Comparison of ENCODE assay signal across 18 cellular contexts in the genomic region with DNA sequence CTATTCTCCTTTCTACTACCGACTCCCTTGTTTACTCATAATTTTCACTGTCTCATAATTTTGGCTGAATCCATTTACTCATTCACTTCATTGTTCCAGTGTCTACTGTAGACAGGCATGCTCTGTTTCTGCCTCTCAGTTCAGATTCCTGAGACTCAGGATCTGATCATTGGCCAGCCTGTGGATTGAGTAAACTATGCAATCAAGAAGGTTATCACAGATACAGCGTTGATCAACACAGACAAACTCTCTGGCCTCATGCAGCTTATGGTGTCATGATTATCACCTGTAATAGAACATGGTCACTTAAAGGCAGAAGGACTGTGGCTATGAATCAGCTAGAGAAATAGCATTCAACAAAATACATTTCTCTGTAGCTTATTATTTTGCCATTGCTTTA.
DNase-seq lines count a peak whose midpoint lies in the region; ATAC-seq and TF ChIP-seq lines count a peak whose summit lies in the region.
"Had no signal": no experiment of that assay in that cellular context is flagged by ENCODE, and none has a peak within 500 bp of the region (broad histone marks: within the 10 kb centered on the region; RNA-seq: fewer than 3 reads in every experiment).

No MANE protein-coding gene starts in this region.

- H3K36me3 ChIP-seq in GM23338 (ENCODE audit: insufficient read depth) (no peaks in the 10 kb centered on the region), gastroesophageal sphincter (no peaks in the 10 kb centered on the region)
- H3K36me3 ChIP-seq: HAP-1 had no signal

- no peak overlapping the region for H3K4me3 Mint-ChIP-seq in GM23338
- H3K4me3 Mint-ChIP-seq in activated CD4-positive, alpha-beta T cell treated with anti-CD3 and anti-CD28 coated beads, Interleukin-2, amount 10 ng/mL, durations not matched to agents 24 days and 14 days: no peak overlapping the region
- H3K4me3 Mint-ChIP-seq: CD4-positive, CD25-positive, alpha-beta regulatory T cell; CD8-positive, alpha-beta T cell; HFFc6 had no signal

- no peak for TF ChIP-seq POLR2A in gastroesophageal sphincter (IDR thresholded peaks at IDR 0.05)

- no peak overlapping the region for H3K4me2 ChIP-seq in GM23338

- DNase-seq in GM23338 (ENCODE audit: low spot score) (no peak), SK-MEL-5 (ENCODE audit: low read depth, low spot score) (peak; percentile 45), mucosa of gallbladder (ENCODE audit: low spot score) (peak; percentile 16), coronary artery (ENCODE audit: low spot score) (no peak)
- DNase-seq in activated CD4-positive, alpha-beta T cell treated with anti-CD3 and anti-CD28 coated beads, Interleukin-2, amount 10 ng/mL, durations not matched to agents 24 days and 14 days: no peak
- DNase-seq: C1 segment of cervical spinal cord; Caco-2; CD4-positive, CD25-positive, alpha-beta regulatory T cell; CD8-positive, alpha-beta T cell; DMS 273 treated with DMSO at 0.1 percent for 48 hours; DMS79; EL; GDM1; GM23248; HFFc6 had no signal

- no peaks in the 10 kb centered on the region for H3K79me2 ChIP-seq in GM23338 (replicated peaks; ENCODE audit: insufficient read depth)

- TF ChIP-seq CTCF in GM23338 (conservative IDR thresholded peaks at IDR 0.05; ENCODE audit: low read depth in 2 of 2) (no peak), gastroesophageal sphincter (IDR thresholded peaks at IDR 0.05) (no peak), coronary artery (IDR thresholded peaks at IDR 0.05) (no peak)

- H3K9me3 ChIP-seq in gastroesophageal sphincter: no peaks in the 10 kb centered on the region
- H3K9me3 ChIP-seq: Caco-2, HAP-1 had no signal

- ATAC-seq in GM23338 (no peak), gastroesophageal sphincter (no peak)
- ATAC-seq: CD8-positive, alpha-beta T cell; GM12878 had no signal

- 51 to 61% methylated on average over 2 of the region's 2 CpGs for WGBS in gastroesophageal sphincter (ENCODE audit: low coverage in 1 of 2), 2 donors

- H2AFZ ChIP-seq in GM23338: peak overlapping the region; percentile 74; the same call in 1 of the 2 replicates
- H2AFZ ChIP-seq: GM23248 had no signal

- no peak for TF ChIP-seq EP300 in gastroesophageal sphincter (IDR thresholded peaks at IDR 0.05)

- H3K27ac Mint-ChIP-seq in GM23338: no peak overlapping the region
- H3K27ac Mint-ChIP-seq in activated CD4-positive, alpha-beta T cell treated with anti-CD3 and anti-CD28 coated beads, Interleukin-2, amount 10 ng/mL, durations not matched to agents 24 days and 14 days: no peak overlapping the region
- H3K27ac Mint-ChIP-seq: CD4-positive, CD25-positive, alpha-beta regulatory T cell; CD8-positive, alpha-beta T cell; HFFc6 had no signal

- H3K9me3 Mint-ChIP-seq in GM23338: peaks cover 3% of the 10 kb centered on the region; the same call in 2 of the 3 replicates
- no peaks in the 10 kb centered on the region for H3K9me3 Mint-ChIP-seq in activated CD4-positive, alpha-beta T cell treated with anti-CD3 and anti-CD28 coated beads, Interleukin-2, amount 10 ng/mL, durations not matched to agents 24 days and 14 days

- no peaks in the 10 kb centered on the region for H3K36me3 Mint-ChIP-seq in GM23338 (ENCODE audit: low read depth)
- no peaks in the 10 kb centered on the region for H3K36me3 Mint-ChIP-seq in activated CD4-positive, alpha-beta T cell treated with anti-CD3 and anti-CD28 coated beads, Interleukin-2, amount 10 ng/mL, durations not matched to agents 24 days and 14 days (ENCODE audit: low read depth)
- H3K36me3 Mint-ChIP-seq: CD4-positive, CD25-positive, alpha-beta regulatory T cell; CD8-positive, alpha-beta T cell had no signal

- no peaks in the 10 kb centered on the region for H3F3A ChIP-seq in GM23338 (replicated peaks; ENCODE audit: low read depth)

- no peaks in the 10 kb centered on the region for H4K20me1 ChIP-seq in GM23338 (replicated peaks; ENCODE audit: insufficient read depth)

- in situ Hi-C loops in SK-MEL-5 (cut with HindIII; ENCODE audit: low pct_unique_long_range_greater_than_20kb, low sequenced_read_pairs): no loop called here

- H3K27me3 Mint-ChIP-seq in GM23338 (ENCODE audit: insufficient read depth, low read depth, poor library complexity): no peaks in the 10 kb centered on the region
- no peaks in the 10 kb centered on the region for H3K27me3 Mint-ChIP-seq in activated CD4-positive, alpha-beta T cell treated with anti-CD3 and anti-CD28 coated beads, Interleukin-2, amount 10 ng/mL, durations not matched to agents 24 days and 14 days
- H3K27me3 Mint-ChIP-seq: CD4-positive, CD25-positive, alpha-beta regulatory T cell had no signal

- H3K27ac ChIP-seq in GM23338 (ENCODE audit: low read depth): no peak overlapping the region
- H3K27ac ChIP-seq in gastroesophageal sphincter: no peak overlapping the region
- no peak overlapping the region for H3K27ac ChIP-seq in coronary artery
- H3K27ac ChIP-seq: GM23248 had no signal

- H3K27me3 ChIP-seq in GM23338 (ENCODE audit: insufficient read depth): no peaks in the 10 kb centered on the region
- no peaks in the 10 kb centered on the region for H3K27me3 ChIP-seq in gastroesophageal sphincter

- intact Hi-C loops in activated CD4-positive, alpha-beta T cell treated with anti-CD3 and anti-CD28 coated beads, Interleukin-2, amount 10 ng/mL, durations not matched to agents 24 days and 14 days (cut with micrococcal nuclease): no loop called here

- H3K4me3 ChIP-seq in GM23338 (no peak overlapping the region), gastroesophageal sphincter (no peak overlapping the region), coronary artery (no peak overlapping the region)
- H3K4me3 ChIP-seq: GM12878, GM23248, HAP-1 had no signal

- no peaks in the 10 kb centered on the region for H3K4me1 Mint-ChIP-seq in GM23338
- H3K4me1 Mint-ChIP-seq in activated CD4-positive, alpha-beta T cell treated with anti-CD3 and anti-CD28 coated beads, Interleukin-2, amount 10 ng/mL, durations not matched to agents 24 days and 14 days: no peaks in the 10 kb centered on the region
- H3K4me1 Mint-ChIP-seq: CD4-positive, CD25-positive, alpha-beta regulatory T cell had no signal

- H3K4me1 ChIP-seq in GM23338 (ENCODE audit: insufficient read depth) (no peaks in the 10 kb centered on the region), gastroesophageal sphincter (no peaks in the 10 kb centered on the region)
- H3K4me1 ChIP-seq: Caco-2 had no signal

- no peaks in the 10 kb centered on the region for H3K9me2 ChIP-seq in GM23338 (ENCODE audit: insufficient read depth)

TF ChIP-seq in GM23338, 12 proteins besides CTCF, POLR2A, EP300 and RAD21:
- TF ChIP-seq, protein P1, sequence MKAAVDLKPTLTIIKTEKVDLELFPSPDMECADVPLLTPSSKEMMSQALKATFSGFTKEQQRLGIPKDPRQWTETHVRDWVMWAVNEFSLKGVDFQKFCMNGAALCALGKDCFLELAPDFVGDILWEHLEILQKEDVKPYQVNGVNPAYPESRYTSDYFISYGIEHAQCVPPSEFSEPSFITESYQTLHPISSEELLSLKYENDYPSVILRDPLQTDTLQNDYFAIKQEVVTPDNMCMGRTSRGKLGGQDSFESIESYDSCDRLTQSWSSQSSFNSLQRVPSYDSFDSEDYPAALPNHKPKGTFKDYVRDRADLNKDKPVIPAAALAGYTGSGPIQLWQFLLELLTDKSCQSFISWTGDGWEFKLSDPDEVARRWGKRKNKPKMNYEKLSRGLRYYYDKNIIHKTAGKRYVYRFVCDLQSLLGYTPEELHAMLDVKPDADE (IDR thresholded peaks at IDR 0.05): no peak
- TF ChIP-seq NANOG (IDR thresholded peaks at IDR 0.05; ENCODE audit: borderline replicate concordance): no peak
- no peak for TF ChIP-seq POLR2AphosphoS5 (IDR thresholded peaks at IDR 0.05; ENCODE audit: low read depth)
- TF ChIP-seq EZH2 (IDR thresholded peaks at IDR 0.05; ENCODE audit: low read depth, unreplicated experiment): no peak
- TF ChIP-seq STAT1 (IDR thresholded peaks at IDR 0.05; ENCODE audit: unreplicated experiment): no peak

Comparison
In these comparisons a context has a peak if more than half of its experiments do, and no peak if none do; other contexts are left out.
1. DNase-seq: peak in SK-MEL-5 (single experiment) and mucosa of gallbladder (single experiment); none in GM23338 (single experiment), activated CD4-positive, alpha-beta T cell treated with anti-CD3 and anti-CD28 coated beads, Interleukin-2, amount 10 ng/mL, durations not matched to agents 24 days and 14 days (single experiment) and coronary artery (single experiment).